ENCODE assay signal across 9 cellular contexts in the genomic region with DNA sequence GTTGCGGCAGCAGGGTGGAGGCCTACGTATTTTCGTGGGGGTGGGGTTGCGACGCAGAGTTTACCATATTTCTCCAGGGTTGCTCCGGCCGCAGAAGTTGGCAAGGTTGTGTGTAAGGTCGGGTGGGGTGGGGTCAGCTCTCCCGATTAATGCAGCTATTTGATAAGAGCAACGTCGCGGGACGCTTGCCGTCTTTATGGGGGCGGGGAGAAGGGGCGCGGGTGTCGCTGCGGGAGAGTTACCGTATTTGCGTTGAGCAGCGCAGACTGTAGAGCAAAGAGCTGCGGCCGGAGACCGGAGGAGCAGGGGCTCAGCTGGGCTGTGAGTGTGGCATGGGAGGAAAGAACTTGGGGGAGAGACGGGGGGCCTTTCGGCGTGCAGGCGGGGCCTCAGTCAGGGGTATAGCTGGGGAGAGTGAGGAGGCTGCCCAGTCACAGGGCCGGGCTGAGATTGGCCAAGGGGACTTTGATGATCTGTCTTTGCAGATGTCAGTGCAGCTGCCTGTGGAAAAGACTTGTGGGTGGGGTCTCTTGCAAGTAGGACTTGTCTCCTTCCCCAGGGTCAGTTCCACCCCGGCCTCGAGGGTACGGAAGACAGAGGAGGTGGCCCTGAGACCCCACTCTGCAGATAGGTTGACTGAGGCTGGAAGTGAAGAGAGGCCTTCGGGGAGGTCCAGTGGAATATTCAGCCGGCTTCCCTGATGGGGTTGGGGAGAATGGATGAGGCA. TPM values are rescaled to one million over a fixed set of nuclear protein-coding genes. Genes with fewer than 3 reads are reported as not detected.
DNase-seq lines count a peak whose midpoint lies in the region; ATAC-seq, FAIRE-seq and TF ChIP-seq lines count a peak whose summit lies in the region.
"Had no signal": no experiment of that assay in that cellular context is flagged by ENCODE, and none has a peak within 500 bp of the region (broad histone marks: within the 10 kb centered on the region; RNA-seq: fewer than 3 reads in every experiment).

No MANE protein-coding gene starts in this region.

- no peak for TF ChIP-seq RAD21 in IMR-90 (IDR thresholded peaks at IDR 0.05; ENCODE audit: low read length)

- H3K27me3 ChIP-seq in CD4-positive, CD25-positive, alpha-beta regulatory T cell (ENCODE audit: control insufficient read depth, insufficient read depth, low read length) = no peaks in the 10 kb centered on the region
- no peaks in the 10 kb centered on the region for H3K27me3 ChIP-seq in IMR-90 (ENCODE audit: control insufficient read depth, insufficient read depth, low read length)

- H3K14ac ChIP-seq in IMR-90 (replicated peaks; ENCODE audit: low read depth, low read length) = peak overlapping the region; percentile 74; the same call in 1 of the 2 replicates

- H3K9me3 ChIP-seq in CD4-positive, CD25-positive, alpha-beta regulatory T cell (ENCODE audit: control insufficient read depth in 2 of 2, low read length in 2 of 2) = no peaks in the 10 kb centered on the region
- H3K9me3 ChIP-seq in IMR-90 (ENCODE audit: control insufficient read depth, insufficient read depth, low read length) = no peaks in the 10 kb centered on the region

- in situ Hi-C loops in IMR-90 (cut with MboI; ENCODE audit: low sequenced_read_pairs) = loop anchor here (25.0 kb wide), 2 partner anchors 543 to 582 kb away; a partner anchor contains a TSS

- H4K5ac ChIP-seq in IMR-90 (ENCODE audit: low read depth, low read length) = peak overlapping the region; percentile 56; the same call in 1 of the 2 replicates

- no TSS peak for BruUV-seq in IMR-90 (replicated peaks; lab: Mats Ljungman, UMichigan)

- peak overlapping the region; percentile 84 for H3K27ac ChIP-seq in CD4-positive, CD25-positive, alpha-beta regulatory T cell (ENCODE audit: insufficient read depth, low read length, poor library complexity, severe bottlenecking)
- H3K27ac ChIP-seq in IMR-90 (ENCODE audit: insufficient read depth, low read length) = peak overlapping the region; percentile 56

- H3K9me3 Mint-ChIP-seq in CD4-positive, CD25-positive, alpha-beta regulatory T cell = peaks cover 0 to 1% (median 0%) of the 10 kb centered on the region in 7 donors
- H3K9me3 Mint-ChIP-seq in activated T-helper 2 cell treated with anti-CD3 and anti-CD28 coated beads, Interferon-gamma antibody, Interleukin-2, Interleukin-4, amounts not matched to agents 10 μg/mL and 5 μg/mL and 100 μg/mL, durations not matched to agents 14 hours and 24 hours and 36 hours = no peaks in the 10 kb centered on the region

- H3K23ac ChIP-seq in IMR-90 (ENCODE audit: low read depth, low read length) = peak overlapping the region; percentile 83

- peaks cover 20% of the 10 kb centered on the region for H3K9me1 ChIP-seq in IMR-90 (ENCODE audit: insufficient read depth, low read length)

- peaks cover 0 to 27% of the 10 kb centered on the region in 2 experiments; a peak in 3 of 4 replicates for H3K79me1 ChIP-seq in IMR-90 (ENCODE audit: low read depth in 1 of 2, low read length in 2 of 2)

- H2BK120ac ChIP-seq in IMR-90 (ENCODE audit: low read depth, low read length) = peak overlapping the region; percentile 36

- peak; percentile 10 to 20 for ATAC-seq in CD4-positive, CD25-positive, alpha-beta regulatory T cell (ENCODE audit: low read depth in 2 of 2)
- ATAC-seq in IMR-90 (ENCODE audit: low read depth) = peak; percentile 41
- ATAC-seq in HG03025 (IDR thresholded peaks at IDR 0.05; ENCODE audit: low FRiP score, unreplicated experiment) = no peak
- no peak for ATAC-seq in HG02852 (IDR thresholded peaks at IDR 0.05; ENCODE audit: unreplicated experiment)

- TF ChIP-seq CTCF in IMR-90 (conservative IDR thresholded peaks at IDR 0.05; ENCODE audit: low read depth, low read length) = no peak

- peak overlapping the region; percentile 65; the same call in 1 of the 2 replicates for H3K18ac ChIP-seq in IMR-90 (ENCODE audit: low read depth, low read length)

- intact Hi-C loops in IMR-90 (cut with micrococcal nuclease) = no loop called here
- intact Hi-C loops in activated T-helper 2 cell treated with anti-CD3 and anti-CD28 coated beads, Interferon-gamma antibody, Interleukin-2, Interleukin-4, amounts not matched to agents 10 μg/mL and 5 μg/mL and 100 μg/mL, durations not matched to agents 14 hours and 24 hours and 36 hours (cut with micrococcal nuclease) = loop anchor here (1.0 to 2.0 kb wide), 3 partner anchors 26 to 83 kb away; a partner anchor contains a TSS

- H2AK9ac ChIP-seq in IMR-90 (replicated peaks; ENCODE audit: low read depth, low read length, poor library complexity) = peak overlapping the region; percentile 94

- no peak overlapping the region for H2BK15ac ChIP-seq in IMR-90 (ENCODE audit: low read depth, low read length)

- peak overlapping the region; percentile 82 for H3K4me2 ChIP-seq in IMR-90 (ENCODE audit: low read depth, low read length)

- CTCF ChIA-PET in IMR-90 (lab: Yijun Ruan, JAX) = interaction anchor here (1.1 to 1.3 kb wide), 2 partner anchors 16 to 22 kb away, joined by 4 read pairs; no protein-coding TSS in a partner anchor

- dilution Hi-C loops in IMR-90 (cut with HindIII; ENCODE audit: low sequenced_read_pairs, unreplicated experiment) = no loop called here

- H3K4me3 Mint-ChIP-seq in CD4-positive, CD25-positive, alpha-beta regulatory T cell = peak overlapping the region; percentile 72 to 99 (median 94)
- peak overlapping the region; percentile 88 for H3K4me3 Mint-ChIP-seq in activated T-helper 2 cell treated with anti-CD3 and anti-CD28 coated beads, Interferon-gamma antibody, Interleukin-2, Interleukin-4, amounts not matched to agents 10 μg/mL and 5 μg/mL and 100 μg/mL, durations not matched to agents 14 hours and 24 hours and 36 hours (ENCODE audit: low read depth)

- 8% methylated on average over 18 of the region's 35 CpGs; no CpG with 5 or more reads in 1 of the 2 experiments for WGBS in IMR-90 (ENCODE audit: extremely low coverage in 2 of 2, insufficient read length in 1 of 2), 2 experiments

- H4K91ac ChIP-seq in IMR-90 (ENCODE audit: insufficient read depth, low read depth, low read length) = peak overlapping the region; percentile 74

- H3K27ac Mint-ChIP-seq in CD4-positive, CD25-positive, alpha-beta regulatory T cell = peak overlapping the region; percentile 91 to 99 (median 96)
- peak overlapping the region; percentile 95 for H3K27ac Mint-ChIP-seq in activated T-helper 2 cell treated with anti-CD3 and anti-CD28 coated beads, Interferon-gamma antibody, Interleukin-2, Interleukin-4, amounts not matched to agents 10 μg/mL and 5 μg/mL and 100 μg/mL, durations not matched to agents 14 hours and 24 hours and 36 hours

- POLR2A ChIA-PET in IMR-90 (lab: Charles Lee; ENCODE audit: unreplicated experiment) = interaction anchor here (0.6 kb wide), 1 partner anchor 426 kb away, joined by 4 read pairs; no protein-coding TSS in a partner anchor

- peaks cover 0 to 49% (median 30%) of the 10 kb centered on the region in 4 donors for H3K4me1 Mint-ChIP-seq in CD4-positive, CD25-positive, alpha-beta regulatory T cell
- peaks cover 51% of the 10 kb centered on the region for H3K4me1 Mint-ChIP-seq in activated T-helper 2 cell treated with anti-CD3 and anti-CD28 coated beads, Interferon-gamma antibody, Interleukin-2, Interleukin-4, amounts not matched to agents 10 μg/mL and 5 μg/mL and 100 μg/mL, durations not matched to agents 14 hours and 24 hours and 36 hours (ENCODE audit: low read depth)

- H3K9ac ChIP-seq in IMR-90 (ENCODE audit: low read depth, low read length) = peak overlapping the region; percentile 70

- peak overlapping the region; percentile 95 for H3K4ac ChIP-seq in IMR-90 (ENCODE audit: low read depth, low read length)

- H2AFZ ChIP-seq in IMR-90 (replicated peaks; ENCODE audit: low read length, poor library complexity) = peak overlapping the region; percentile 94

- H2BK5ac ChIP-seq in IMR-90 (ENCODE audit: low read depth, low read length, poor library complexity, severe bottlenecking) = no peak overlapping the region

- no peak overlapping the region for H2BK20ac ChIP-seq in IMR-90 (ENCODE audit: low read depth, low read length)

- no peaks in the 10 kb centered on the region for H4K20me1 ChIP-seq in IMR-90 (ENCODE audit: insufficient read depth, low read length)

- H3K56ac ChIP-seq in IMR-90 (ENCODE audit: extremely low read depth, insufficient read depth, low read length) = no peak overlapping the region

- H4K8ac ChIP-seq in IMR-90 (ENCODE audit: low read depth in 2 of 2, low read length in 2 of 2) = peak overlapping the region; percentile 57 to 73; a peak in 3 of 4 replicates

- peaks cover 13% of the 10 kb centered on the region for H3K36me3 Mint-ChIP-seq in CD4-positive, CD25-positive, alpha-beta regulatory T cell
- H3K36me3 Mint-ChIP-seq in activated T-helper 2 cell treated with anti-CD3 and anti-CD28 coated beads, Interferon-gamma antibody, Interleukin-2, Interleukin-4, amounts not matched to agents 10 μg/mL and 5 μg/mL and 100 μg/mL, durations not matched to agents 14 hours and 24 hours and 36 hours (ENCODE audit: low read depth) = peaks cover 13% of the 10 kb centered on the region

- no peak for FAIRE-seq in frontal cortex (lab: Jason Lieb, UNC)

- peak overlapping the region; percentile 5; the same call in 1 of the 2 replicates for H2AK5ac ChIP-seq in IMR-90 (ENCODE audit: low read depth, low read length)

- peak overlapping the region; percentile 82 for H3K4me3 ChIP-seq in CD4-positive, CD25-positive, alpha-beta regulatory T cell (ENCODE audit: low read depth, low read length)
- H3K4me3 ChIP-seq in IMR-90 (ENCODE audit: insufficient read depth, low read depth, low read length) = peak overlapping the region; percentile 61

- peaks cover 9% of the 10 kb centered on the region for H3K27me3 Mint-ChIP-seq in CD4-positive, CD25-positive, alpha-beta regulatory T cell
- H3K27me3 Mint-ChIP-seq in activated T-helper 2 cell treated with anti-CD3 and anti-CD28 coated beads, Interferon-gamma antibody, Interleukin-2, Interleukin-4, amounts not matched to agents 10 μg/mL and 5 μg/mL and 100 μg/mL, durations not matched to agents 14 hours and 24 hours and 36 hours (ENCODE audit: low read depth) = no peaks in the 10 kb centered on the region

- DNase-seq in CD4-positive, CD25-positive, alpha-beta regulatory T cell = no peak
- DNase-seq in IMR-90 = peak; percentile 27
- peak; percentile 47 for DNase-seq in activated T-helper 2 cell treated with anti-CD3 and anti-CD28 coated beads, Interferon-gamma antibody, Interleukin-2, Interleukin-4, amounts not matched to agents 10 μg/mL and 5 μg/mL and 100 μg/mL, durations not matched to agents 14 hours and 24 hours and 36 hours (ENCODE audit: low spot score)
- DNase-seq in frontal cortex (ENCODE audit: low spot score in 2 of 2) = peak; percentile 57 to 68
- DNase-seq in occipital lobe (lab: John Stamatoyannopoulos, UW) = peak; percentile 71
- DNase-seq in NCI-H226 = no peak

- no peak for TF ChIP-seq POLR2A in IMR-90 (IDR thresholded peaks at IDR 0.05; ENCODE audit: low read depth, low read length)

- peaks cover 33% of the 10 kb centered on the region for H3K4me1 ChIP-seq in CD4-positive, CD25-positive, alpha-beta regulatory T cell (ENCODE audit: control insufficient read depth, insufficient read depth, low read length, poor library complexity, severe bottlenecking)
- peaks cover 20% of the 10 kb centered on the region for H3K4me1 ChIP-seq in IMR-90 (ENCODE audit: control insufficient read depth, insufficient read depth, low read length)

- H3K36me3 ChIP-seq in CD4-positive, CD25-positive, alpha-beta regulatory T cell (ENCODE audit: control insufficient read depth, insufficient read depth, low read length) = peaks cover 18% of the 10 kb centered on the region
- no peaks in the 10 kb centered on the region; the same call in 1 of the 2 replicates for H3K36me3 ChIP-seq in IMR-90 (ENCODE audit: control insufficient read depth, insufficient read depth, low read length)

RNA-seq across cellular contexts. Expression of a gene that starts 26.6 kb away (rescaled TPM):
- 2.9 TPM for total RNA-seq in CD4-positive, CD25-positive, alpha-beta regulatory T cell
- polyA plus RNA-seq in CD4-positive, CD25-positive, alpha-beta regulatory T cell = 1 to 10 TPM; 2.2 to 7.6 (median 4.1) TPM
- total RNA-seq in IMR-90 (2012; rRNA removed) (1.4 TPM in 2 replicates), frontal cortex (10.2 TPM), occipital lobe (10.6 TPM)
- polyA plus RNA-seq in IMR-90 (2012; rRNA removed) = 2.6 and 4.0 TPM in 2 replicates
- polyA plus RNA-seq in IMR-90 (2012; cell fraction: cytosol; rRNA removed) = 2.1 and 5.8 TPM in 2 replicates
- 2.2 and 7.1 TPM in 2 replicates for polyA plus RNA-seq in IMR-90 (2012; cell fraction: nucleus; rRNA removed; ENCODE audit: low replicate concordance)
- total RNA-seq in activated T-helper 2 cell treated with anti-CD3 and anti-CD28 coated beads, Interferon-gamma antibody, Interleukin-2, Interleukin-4, amounts not matched to agents 10 μg/mL and 5 μg/mL and 100 μg/mL, durations not matched to agents 14 hours and 24 hours and 36 hours = 4.5 and 5.5 TPM in 2 replicates

RNA-seq across cellular contexts. Expression of a gene that starts 37.1 kb away (rescaled TPM):
- total RNA-seq in CD4-positive, CD25-positive, alpha-beta regulatory T cell = 40.3 TPM
- 10 to 100 TPM; 22.5 to 35.2 (median 26.5) TPM for polyA plus RNA-seq in CD4-positive, CD25-positive, alpha-beta regulatory T cell
- 19.4 and 20.6 TPM in 2 replicates for total RNA-seq in IMR-90 (2012; rRNA removed)
- polyA plus RNA-seq in IMR-90 (2012; rRNA removed) = 50.6 and 59.7 TPM in 2 replicates
- 56.1 and 62.3 TPM in 2 replicates for polyA plus RNA-seq in IMR-90 (2012; cell fraction: cytosol; rRNA removed)
- 76.7 and 123 TPM in 2 replicates for polyA plus RNA-seq in IMR-90 (2012; cell fraction: nucleus; rRNA removed; ENCODE audit: low replicate concordance)
- 81.5 and 82.2 TPM in 2 replicates for total RNA-seq in activated T-helper 2 cell treated with anti-CD3 and anti-CD28 coated beads, Interferon-gamma antibody, Interleukin-2, Interleukin-4, amounts not matched to agents 10 μg/mL and 5 μg/mL and 100 μg/mL, durations not matched to agents 14 hours and 24 hours and 36 hours
- 29.3 TPM for total RNA-seq in frontal cortex
- total RNA-seq in occipital lobe = 26.8 TPM

RNA-seq across cellular contexts. Expression of a gene that starts 44.7 kb away (rescaled TPM):
- total RNA-seq in CD4-positive, CD25-positive, alpha-beta regulatory T cell = 8.0 TPM
- 10 to 100 TPM; 11.3 to 30.8 (median 18.4) TPM for polyA plus RNA-seq in CD4-positive, CD25-positive, alpha-beta regulatory T cell
- total RNA-seq in IMR-90 (2012; rRNA removed) = not detected in 2 replicates
- not detected in 2 replicates for polyA plus RNA-seq in IMR-90 (2012; rRNA removed)
- polyA plus RNA-seq in IMR-90 (2012; cell fraction: cytosol; rRNA removed) = not detected in 2 replicates
- polyA plus RNA-seq in IMR-90 (2012; cell fraction: nucleus; rRNA removed; ENCODE audit: low replicate concordance) = not detected in 2 replicates
- 6.1 and 7.0 TPM in 2 replicates for total RNA-seq in activated T-helper 2 cell treated with anti-CD3 and anti-CD28 coated beads, Interferon-gamma antibody, Interleukin-2, Interleukin-4, amounts not matched to agents 10 μg/mL and 5 μg/mL and 100 μg/mL, durations not matched to agents 14 hours and 24 hours and 36 hours
- 1.6 TPM for total RNA-seq in frontal cortex
- 2.8 TPM for total RNA-seq in occipital lobe
- total RNA-seq: NCI-H460 had no signal

Comparison
In these comparisons a context has a peak if more than half of its experiments do, and no peak if none do; other contexts are left out.
1. ATAC-seq: peak in CD4-positive, CD25-positive, alpha-beta regulatory T cell (2 of 2) and IMR-90 (single experiment); none in HG03025 (single experiment) and HG02852 (single experiment).
2. DNase-seq: peak in IMR-90 (single experiment), activated T-helper 2 cell treated with anti-CD3 and anti-CD28 coated beads, Interferon-gamma antibody, Interleukin-2, Interleukin-4, amounts not matched to agents 10 μg/mL and 5 μg/mL and 100 μg/mL, durations not matched to agents 14 hours and 24 hours and 36 hours (single experiment), frontal cortex (2 of 2) and occipital lobe (single experiment); none in CD4-positive, CD25-positive, alpha-beta regulatory T cell (0 of 3) and NCI-H226 (single experiment).